Comparison of ENCODE assay signal across 8 cellular contexts in the genomic region with DNA sequence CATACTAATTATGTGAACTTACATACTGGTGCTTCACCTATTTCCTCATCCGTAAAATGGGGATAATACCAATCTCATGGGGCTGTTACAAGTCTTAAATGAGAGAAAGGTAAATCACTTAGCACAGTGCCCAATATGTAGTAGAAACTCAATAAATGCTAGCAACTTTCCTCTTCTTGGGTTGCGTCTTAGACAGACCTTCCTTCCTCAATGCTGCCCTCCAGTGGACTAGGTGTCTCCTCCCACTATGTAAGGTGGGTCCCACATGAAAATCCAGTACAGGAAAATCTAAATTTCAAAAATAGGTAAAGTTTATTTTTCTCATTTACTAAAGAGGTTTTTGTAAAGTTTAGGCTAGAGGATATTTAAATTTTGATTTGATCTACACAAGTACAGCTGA. TPM values are rescaled to one million over a fixed set of nuclear protein-coding genes. Genes with fewer than 3 reads are reported as not detected.
DNase-seq lines count a peak whose midpoint lies in the region; ATAC-seq and TF ChIP-seq lines count a peak whose summit lies in the region.

No MANE protein-coding gene starts in this region.

- H3K27ac ChIP-seq in heart left ventricle (no peak overlapping the region), right atrium auricular region (no peak overlapping the region), HL-60 (replicated peaks) (peak overlapping the region; percentile 42; the same call in 1 of the 2 replicates), mammary epithelial cell (ENCODE audit: insufficient read depth, low read depth, low read length) (no peak overlapping the region), coronary artery (no peak overlapping the region)

- intact Hi-C loops in heart left ventricle (cut with DNase I) (loop anchor here in 6 of 10 donors (2.0 to 10.0 kb wide), 6 partner anchors 66 to 218 kb away; no protein-coding TSS in a partner anchor), mammary epithelial cell (cut with micrococcal nuclease) (loop anchor here (1.0 to 5.0 kb wide), 3 partner anchors 96 to 216 kb away; no protein-coding TSS in a partner anchor)

- dilution Hi-C loops in mammary epithelial cell (cut with HindIII; ENCODE audit: low sequenced_read_pairs): no loop called here

- ATAC-seq in heart left ventricle: peak in 2 of 4 donors; percentile 34 to 65

- H4K20me1 ChIP-seq in mammary epithelial cell (ENCODE audit: insufficient read depth, low read length): no peaks in the 10 kb centered on the region

- peaks cover 0 to 20% (median 4%) of the 10 kb centered on the region in 9 donors for H3K36me3 ChIP-seq in heart left ventricle
- peaks cover 6% of the 10 kb centered on the region for H3K36me3 ChIP-seq in right atrium auricular region
- peaks cover 2% of the 10 kb centered on the region for H3K36me3 ChIP-seq in mammary epithelial cell (ENCODE audit: insufficient read depth, low read length)

- 48 to 87% (median 65%) methylated on average over 2 of the region's 2 CpGs for WGBS in heart left ventricle, 4 donors
- WGBS in mammary epithelial cell (ENCODE audit: low coverage, missing lambda C conversion rate): 65% methylated on average over 2 of the region's 2 CpGs

- no peaks in the 10 kb centered on the region for H3K79me2 ChIP-seq in mammary epithelial cell (ENCODE audit: insufficient read depth, low read length)

- no peak for TF ChIP-seq POLR2A in heart left ventricle (IDR thresholded peaks at IDR 0.05)

- H3K4me2 ChIP-seq in mammary epithelial cell (ENCODE audit: insufficient read depth, low read depth, low read length): no peak overlapping the region

- BruUV-seq in mammary epithelial cell (replicated peaks; lab: Mats Ljungman, UMichigan): no TSS peak

- in situ Hi-C loops in mammary epithelial cell (cut with MboI; ENCODE audit: low sequenced_read_pairs in 2 of 2): no loop called here

- H2AFZ ChIP-seq in mammary epithelial cell (ENCODE audit: low read depth, low read length): no peak overlapping the region

- TF ChIP-seq CTCF in heart left ventricle (IDR thresholded peaks at IDR 0.05): peak in 11 of 12 donors; percentile 15 to 58 (median 44)
- peak in 1 of 2 donors; percentile 57 for TF ChIP-seq CTCF in right atrium auricular region (IDR thresholded peaks at IDR 0.05)
- TF ChIP-seq CTCF in HL-60 (IDR thresholded peaks at IDR 0.05; ENCODE audit: insufficient read depth, low read length): no peak
- TF ChIP-seq CTCF in mammary epithelial cell (conservative IDR thresholded peaks at IDR 0.05 in 1 of 2, IDR thresholded peaks at IDR 0.05 in 1 of 2; ENCODE audit: extremely low read depth in 1 of 2, insufficient read depth in 1 of 2, low read depth in 1 of 2, low read length in 2 of 2): peak; percentile 49 to 53
- TF ChIP-seq CTCF in coronary artery (IDR thresholded peaks at IDR 0.05): no peak

- no peaks in the 10 kb centered on the region for H3K4me1 ChIP-seq in heart left ventricle
- no peaks in the 10 kb centered on the region for H3K4me1 ChIP-seq in right atrium auricular region
- H3K4me1 ChIP-seq in mammary epithelial cell (ENCODE audit: insufficient read depth, low read length): no peaks in the 10 kb centered on the region

- H3K27me3 ChIP-seq in heart left ventricle (no peaks in the 10 kb centered on the region), right atrium auricular region (no peaks in the 10 kb centered on the region), HL-60 (ENCODE audit: insufficient read depth, poor library complexity, severe bottlenecking) (no peaks in the 10 kb centered on the region), mammary epithelial cell (ENCODE audit: insufficient read depth, low read length) (no peaks in the 10 kb centered on the region)

- CTCF ChIA-PET in mammary epithelial cell (lab: Charles Lee; ENCODE audit: low non-redundant PET): no interaction called here

- H3K4me3 ChIP-seq in heart left ventricle (no peak overlapping the region), right atrium auricular region (no peak overlapping the region), HL-60 (replicated peaks; ENCODE audit: insufficient read depth, low read length) (no peak overlapping the region), mammary epithelial cell (replicated peaks in 1 of 3; ENCODE audit: insufficient read depth in 1 of 3, low read depth in 2 of 3, low read length in 3 of 3) (no peak overlapping the region), coronary artery (no peak overlapping the region)

- DNase-seq in heart left ventricle (peak in 2 of 5 donors; percentile 13 to 30), right atrium auricular region (ENCODE audit: low spot score) (no peak), HL-60 (ENCODE audit: low read depth in 1 of 2, low spot score in 1 of 2) (peak in 1 of 2 experiments; percentile 58), T follicular helper cell (ENCODE audit: low read depth) (peak; percentile 36), mammary epithelial cell (peak; percentile 12), mucosa of gallbladder (ENCODE audit: low spot score) (peak; percentile 18), coronary artery (ENCODE audit: low spot score) (no peak), HuH-7.5 (ENCODE audit: low spot score) (no peak)

- no peak overlapping the region for H3K9ac ChIP-seq in mammary epithelial cell (ENCODE audit: insufficient read depth, low read length)

- H3K9me3 ChIP-seq in heart left ventricle (no peaks in the 10 kb centered on the region), right atrium auricular region (no peaks in the 10 kb centered on the region), mammary epithelial cell (replicated peaks; ENCODE audit: insufficient read depth, low read length) (no peaks in the 10 kb centered on the region)

RNA-seq across cellular contexts. Expression of a gene that starts 20.6 kb away (rescaled TPM):
- total RNA-seq in heart left ventricle (10 to 100 TPM in 7 of 9 donors, 1 to 10 TPM in 2; 8.1 to 39.0 (median 13.2) TPM), right atrium auricular region (10 to 100 TPM; 10.6 to 11.4 TPM), mammary epithelial cell (10 to 100 TPM; 32.0 to 34.4 TPM), mucosa of gallbladder (32.9 TPM)
- polyA plus RNA-seq in heart left ventricle (10 to 100 TPM in 1 of 2 donors, 1 to 10 TPM in 1; 3.5 to 30.8 TPM), mammary epithelial cell (33.8 TPM)
- 41.6 TPM for polyA minus RNA-seq in mammary epithelial cell

RNA-seq across cellular contexts. Expression of a gene that starts 43.4 kb away (rescaled TPM):
- total RNA-seq in heart left ventricle: 10 to 100 TPM in 1 of 9 donors, 1 to 10 TPM in 6, under 1 TPM in 2; 0.74 to 27.8 (median 1.6) TPM
- polyA plus RNA-seq in heart left ventricle: 1 to 10 TPM in 1 of 2 donors, under 1 TPM in 1; 0.61 to 2.4 TPM
- 1 to 10 TPM; 2.1 to 8.3 TPM for total RNA-seq in right atrium auricular region
- not detected for total RNA-seq in mammary epithelial cell
- not detected for polyA plus RNA-seq in mammary epithelial cell
- polyA minus RNA-seq in mammary epithelial cell: not detected
- total RNA-seq in mucosa of gallbladder: 13.6 TPM

Comparison
In these comparisons a context has a peak if more than half of its experiments do, and no peak if none do; other contexts are left out.
1. DNase-seq: peak in T follicular helper cell (single experiment), mammary epithelial cell (single experiment) and mucosa of gallbladder (single experiment); none in right atrium auricular region (single experiment), coronary artery (single experiment) and HuH-7.5 (single experiment).
2. CTCF ChIP-seq: peak in heart left ventricle (11 of 12) and mammary epithelial cell (2 of 2); none in HL-60 (single experiment) and coronary artery (single experiment).